1 cellular context compared by ENCODE assay signal in genomic region chr19:47331931-47332547, GRCh38.
TF ChIP-seq lines count a peak whose summit lies in the region.

C5AR2 (plus strand) TSS chr19:47332175; CDS start chr19:47340800, 8,625 bp downstream.

TF ChIP-seq in GM23338, 12 proteins besides CTCF, POLR2A, EP300 and RAD21:
- no peak for TF ChIP-seq ETS1 (IDR thresholded peaks at IDR 0.05)
- no peak for TF ChIP-seq EZH2phosphoT487 (IDR thresholded peaks at IDR 0.05; ENCODE audit: unreplicated experiment)
- TF ChIP-seq ZNF462 (CRISPR knock-in tag; IDR thresholded peaks at IDR 0.05) = no peak
- TF ChIP-seq ZNF114 (CRISPR knock-in tag; IDR thresholded peaks at IDR 0.05) = no peak
- no peak for TF ChIP-seq REST (IDR thresholded peaks at IDR 0.05; ENCODE audit: unreplicated experiment)
- no peak for TF ChIP-seq CREB1 (CRISPR knock-in tag; IDR thresholded peaks at IDR 0.05; ENCODE audit: low read depth)
- TF ChIP-seq EZH2 (IDR thresholded peaks at IDR 0.05; ENCODE audit: low read depth, unreplicated experiment) = no peak
- TF ChIP-seq STAT1 (IDR thresholded peaks at IDR 0.05; ENCODE audit: unreplicated experiment) = no peak
- no peak for TF ChIP-seq POLR2AphosphoS5 (IDR thresholded peaks at IDR 0.05; ENCODE audit: low read depth)
- no peak for TF ChIP-seq JUNB (IDR thresholded peaks at IDR 0.05; ENCODE audit: unreplicated experiment)
- TF ChIP-seq ZNF331 (CRISPR knock-in tag; IDR thresholded peaks at IDR 0.05; ENCODE audit: low read depth) = no peak
- TF ChIP-seq NANOG (IDR thresholded peaks at IDR 0.05; ENCODE audit: borderline replicate concordance) = no peak
